In genomic region chr20:25253606-25254275, GRCh38 we compare ENCODE assay signal across 1 cellular context.
A peak's percentile ranks its signal among the peaks of the same experiment; 100 is the strongest.
TF ChIP-seq lines count a peak whose summit lies in the region.

No MANE protein-coding gene starts in this region.

TF ChIP-seq in HepG2, 621 proteins besides CTCF, POLR2A, EP300 and RAD21 (continued from another document):
- TF ChIP-seq MAZ (IDR thresholded peaks at IDR 0.05; ENCODE audit: borderline replicate concordance, low read depth, low read length), result no peak
- TF ChIP-seq MAZ (CRISPR knock-in tag; IDR thresholded peaks at IDR 0.05; ENCODE audit: low read depth), result no peak
- TF ChIP-seq CEBPB (IDR thresholded peaks at IDR 0.05; ENCODE audit: borderline replicate concordance, low read depth, low read length), result peak; percentile 36
- no peak for TF ChIP-seq SP5 (CRISPR knock-in tag; IDR thresholded peaks at IDR 0.05; ENCODE audit: borderline replicate concordance, low read depth)
- no peak for TF ChIP-seq ZFP36 (IDR thresholded peaks at IDR 0.05; ENCODE audit: borderline replicate concordance, low read depth, low read length, partially characterized antibody)
TF ChIP-seq in HepG2: peak in this region for 1.
